Comparison of ENCODE assay signal across 8 cellular contexts in genomic region chr3:122679085-122679466, GRCh38. TPM values are rescaled to one million over a fixed set of nuclear protein-coding genes. Genes with fewer than 3 reads are reported as not detected.
DNase-seq lines count a peak whose midpoint lies in the region; ATAC-seq and TF ChIP-seq lines count a peak whose summit lies in the region.

No MANE protein-coding gene starts in this region.

- H3K27me3 ChIP-seq in PC-3 (ENCODE audit: low read length): no peaks in the 10 kb centered on the region

- H3K9me2 ChIP-seq in PC-3 (replicated peaks; ENCODE audit: low read length): no peaks in the 10 kb centered on the region

- H3K36me3 Mint-ChIP-seq in natural killer cell treated with Interleukin-12 subunit alpha and Interleukin-12 subunit beta and Interleukin-15 and Interleukin-18, amount 100 ng/mL, for 72 hours: peaks cover 7% of the 10 kb centered on the region

- H3K27ac Mint-ChIP-seq in natural killer cell treated with Interleukin-12 subunit alpha and Interleukin-12 subunit beta and Interleukin-15 and Interleukin-18, amount 100 ng/mL, for 72 hours: peak overlapping the region; percentile 90 to 98

- peak overlapping the region; percentile 86 for H3K4me2 ChIP-seq in PC-3 (ENCODE audit: low read length)

- peak; percentile 86 for TF ChIP-seq CTCF in AG09309 (IDR thresholded peaks at IDR 0.05; ENCODE audit: control insufficient read depth, insufficient read depth, low read depth, low read length, missing control alignments)
- peak; percentile 96 for TF ChIP-seq CTCF in PC-3 (conservative IDR thresholded peaks at IDR 0.05; ENCODE audit: low read depth, low read length)
- peak; percentile 90 for TF ChIP-seq CTCF in fibroblast of mammary gland (conservative IDR thresholded peaks at IDR 0.05; ENCODE audit: control insufficient read depth, insufficient read depth, low read depth, low read length)

- H3F3A ChIP-seq in PC-3 (ENCODE audit: low read length, unreplicated experiment): no peaks in the 10 kb centered on the region

- no TSS peak for BruUV-seq in PC-3 (replicated peaks; lab: Mats Ljungman, UMichigan)

- no peak overlapping the region for H3K27ac ChIP-seq in PC-3 (ENCODE audit: low read length)

- H2AFZ ChIP-seq in PC-3 (ENCODE audit: low read length): peak overlapping the region; percentile 99

- H3K27me3 Mint-ChIP-seq in natural killer cell treated with Interleukin-12 subunit alpha and Interleukin-12 subunit beta and Interleukin-15 and Interleukin-18, amount 100 ng/mL, for 72 hours: no peaks in the 10 kb centered on the region

- intact Hi-C loops in PC-3 (cut with micrococcal nuclease): loop anchor here (1.0 to 5.0 kb wide), 5 partner anchors 106 to 287 kb away; partner anchors contain the start of genes DTX3L and PARP9

- peak overlapping the region; percentile 94 for H3K4me3 Mint-ChIP-seq in natural killer cell treated with Interleukin-12 subunit alpha and Interleukin-12 subunit beta and Interleukin-15 and Interleukin-18, amount 100 ng/mL, for 72 hours

- peak overlapping the region; percentile 23 for H3K4me3 ChIP-seq in AG09309 (ENCODE audit: control insufficient read depth, low read depth, low read length)
- H3K4me3 ChIP-seq in PC-3 (ENCODE audit: low read length): peak overlapping the region; percentile 94
- peak overlapping the region; percentile 86 for H3K4me3 ChIP-seq in fibroblast of mammary gland (ENCODE audit: control insufficient read depth, low read depth, low read length)

- H3K9ac ChIP-seq in PC-3 (ENCODE audit: low read length): no peak overlapping the region

- POLR2A ChIA-PET in PC-3 (lab: Charles Lee; ENCODE audit: unreplicated experiment): no interaction called here

- peaks cover 23% of the 10 kb centered on the region for H3K4me1 ChIP-seq in PC-3 (ENCODE audit: insufficient read depth, low read length)

- H3K9me3 Mint-ChIP-seq in natural killer cell treated with Interleukin-12 subunit alpha and Interleukin-12 subunit beta and Interleukin-15 and Interleukin-18, amount 100 ng/mL, for 72 hours: no peaks in the 10 kb centered on the region

- no peaks in the 10 kb centered on the region for H3K36me3 ChIP-seq in PC-3 (ENCODE audit: low read depth, low read length)

- peaks cover 48 to 56% of the 10 kb centered on the region in 2 donors for H3K4me1 Mint-ChIP-seq in natural killer cell treated with Interleukin-12 subunit alpha and Interleukin-12 subunit beta and Interleukin-15 and Interleukin-18, amount 100 ng/mL, for 72 hours (ENCODE audit: low read depth in 2 of 2)

- CTCF ChIA-PET in PC-3 (lab: Charles Lee): interaction anchor here (0.6 to 1.5 kb wide), 7 partner anchors 15 to 286 kb away, joined by 3 to 7 read pairs (median 3); partner anchors contain the start of genes DTX3L and PARP9

- no peaks in the 10 kb centered on the region for H3K9me3 ChIP-seq in PC-3 (ENCODE audit: low read length)

- ATAC-seq in PC-3: peak; percentile 61
- peak; percentile 68 to 73 for ATAC-seq in natural killer cell treated with Interleukin-12 subunit alpha and Interleukin-12 subunit beta and Interleukin-15 and Interleukin-18, amount 100 ng/mL, for 72 hours

- DNase-seq in AG09309 (ENCODE audit: low read depth) (peak; percentile 33), GM19238 (ENCODE audit: insufficient read length, low spot score) (peak; percentile 36), KG1 (lab: John Stamatoyannopoulos, UW) (peak; percentile 64), PC-3 (peak; percentile 92), fibroblast of mammary gland (ENCODE audit: low read depth) (peak; percentile 81)
- peak; percentile 88 to 89 for DNase-seq in activated T-cell treated with anti-CD3 and anti-CD28 coated beads, Interleukin-2, amount 50 U/mL, for 48 hours
- peak; percentile 80 for DNase-seq in natural killer cell treated with Interleukin-12 subunit alpha and Interleukin-12 subunit beta and Interleukin-15 and Interleukin-18, amount 100 ng/mL, for 72 hours (ENCODE audit: low spot score)
- DNase-seq in stimulated activated naive CD4-positive, alpha-beta T cell (lab: John Stamatoyannopoulos, UW): peak; percentile 55 to 82 (median 76)

- no peaks in the 10 kb centered on the region for H4K20me1 ChIP-seq in PC-3 (ENCODE audit: low read length)

- peaks cover 14% of the 10 kb centered on the region for H3K79me2 ChIP-seq in PC-3 (ENCODE audit: low read length)

RNA-seq across cellular contexts. Expression of gene PARP14, which starts 1.6 kb away (rescaled TPM):
- 20.8 and 21.8 TPM in 2 replicates for total RNA-seq in PC-3 (2014; rRNA removed)
- total RNA-seq in natural killer cell treated with Interleukin-12 subunit alpha and Interleukin-12 subunit beta and Interleukin-15 and Interleukin-18, amount 100 ng/mL, for 72 hours: 100 to 1,000 TPM; 142 to 143 TPM

Comparison
In these comparisons a context has a peak if more than half of its experiments do, and no peak if none do; other contexts are left out.
1. DNase-seq: peak in every context shown above with its lines; median percentile 92 in PC-3; 88 in activated T-cell treated with anti-CD3 and anti-CD28 coated beads, Interleukin-2, amount 50 U/mL, for 48 hours; 81 in fibroblast of mammary gland; 80 in natural killer cell treated with Interleukin-12 subunit alpha and Interleukin-12 subunit beta and Interleukin-15 and Interleukin-18, amount 100 ng/mL, for 72 hours; 76 in stimulated activated naive CD4-positive, alpha-beta T cell; 64 in KG1; 36 in GM19238; 33 in AG09309.
2. H3K4me3 ChIP-seq: peak in every context shown above with its lines; median percentile 94 in PC-3; 86 in fibroblast of mammary gland; 23 in AG09309.